In genomic region chr19:49151339-49152217, GRCh38 we compare ENCODE assay signal across 8 cellular contexts. TPM values are rescaled to one million over a fixed set of nuclear protein-coding genes. Genes with fewer than 3 reads are reported as not detected.
DNase-seq lines count a peak whose midpoint lies in the region; ATAC-seq and TF ChIP-seq lines count a peak whose summit lies in the region.

No MANE protein-coding gene starts in this region.

- whole genome bisulfite sequencing in right cardiac atrium: 10% methylated on average over 42 of the region's 42 CpGs

- H3K27ac ChIP-seq in right cardiac atrium (ENCODE audit: low read length): peak overlapping the region; percentile 39

- peaks cover 4% of the 10 kb centered on the region for H3K4me1 ChIP-seq in right cardiac atrium (ENCODE audit: control insufficient read depth, insufficient read depth, low read length)

- H3K27me3 ChIP-seq in right cardiac atrium (ENCODE audit: control insufficient read depth, insufficient read depth): no peaks in the 10 kb centered on the region

- in situ Hi-C loops in ACHN (cut with HindIII; ENCODE audit: low pct_ligation_motif_present, low pct_unique_long_range_greater_than_20kb, low sequenced_read_pairs): no loop called here
- in situ Hi-C loops in GM13976 (cut with MboI; ENCODE audit: low sequenced_read_pairs, unreplicated experiment): no loop called here

- intact Hi-C loops in right cardiac atrium (cut with DNase I): loop anchor here in 1 of 4 donors (5.0 kb wide), 1 partner anchor 34 kb away; the partner anchor contains the start of genes C19orf73 and PPFIA3

- peak overlapping the region; percentile 21 for H3K4me3 ChIP-seq in right cardiac atrium (ENCODE audit: low read length)

- H3K9me3 ChIP-seq in right cardiac atrium (ENCODE audit: control insufficient read depth, low read length): no peaks in the 10 kb centered on the region

- DNase-seq in ACHN (peak; percentile 29), GM13976 (ENCODE audit: low spot score) (peak; percentile 58), NCI-H748 (lab: John Stamatoyannopoulos, UW; ENCODE audit: unreplicated experiment) (peak; percentile 96), right cardiac atrium (peak; percentile 68 to 88 (median 86)), retina (peak; percentile 44)
- DNase-seq in activated naive CD4-positive, alpha-beta T cell treated with anti-CD3 and anti-CD28 coated beads, Interleukin-2, amount 50 U/mL, for 16 hours: peak; percentile 45

- TF ChIP-seq CTCF in GM13976 (IDR thresholded peaks at IDR 0.05; ENCODE audit: borderline replicate concordance, control extremely low read depth, extremely low read depth, insufficient read depth, missing control alignments): no peak

- peak; percentile 2 for ATAC-seq in right cardiac atrium
- ATAC-seq in GM18502 (IDR thresholded peaks at IDR 0.05; ENCODE audit: poor library complexity, unreplicated experiment): no peak
- no peak for ATAC-seq in HG02588 (IDR thresholded peaks at IDR 0.05; ENCODE audit: unreplicated experiment)

RNA-seq across cellular contexts. Expression of gene HRC, which starts 3.6 kb away (rescaled TPM):
- 100 to 1,000 TPM; 505 to 682 (median 577) TPM for total RNA-seq in right cardiac atrium
- polyA plus RNA-seq in right cardiac atrium: 712 TPM

RNA-seq across cellular contexts. Expression of gene TRPM4, which starts 6.0 kb away (rescaled TPM):
- 10 to 100 TPM; 28.3 to 36.4 (median 33.6) TPM for total RNA-seq in right cardiac atrium
- polyA plus RNA-seq in right cardiac atrium: 32.5 TPM

RNA-seq across cellular contexts. Expression of gene PPFIA3, which starts 32.2 kb away (rescaled TPM):
- 10 to 100 TPM in 3 of 4 donors, 1 to 10 TPM in 1; 9.5 to 11.9 (median 10.9) TPM for total RNA-seq in right cardiac atrium
- polyA plus RNA-seq in right cardiac atrium: 13.2 TPM

RNA-seq across cellular contexts. Expression of gene C19orf73, which starts 32.6 kb away (rescaled TPM):
- total RNA-seq in right cardiac atrium: 1 to 10 TPM; 1.2 to 2.1 (median 1.7) TPM
- 3.3 TPM for polyA plus RNA-seq in right cardiac atrium

RNA-seq across cellular contexts. Expression of gene LIN7B, which starts 37.4 kb away (rescaled TPM):
- total RNA-seq in right cardiac atrium: 10 to 100 TPM; 18.0 to 23.6 (median 19.7) TPM
- polyA plus RNA-seq in right cardiac atrium: 33.4 TPM

Comparison
In these comparisons a context has a peak if more than half of its experiments do, and no peak if none do; other contexts are left out.
1. DNase-seq: peak in every context shown above with its lines; median percentile 96 in NCI-H748; 86 in right cardiac atrium; 58 in GM13976; 45 in activated naive CD4-positive, alpha-beta T cell treated with anti-CD3 and anti-CD28 coated beads, Interleukin-2, amount 50 U/mL, for 16 hours; 44 in retina; 29 in ACHN.
2. ATAC-seq: peak in right cardiac atrium (2 of 2); none in GM18502 (single experiment) and HG02588 (single experiment).